9 cellular contexts compared by ENCODE assay signal in genomic region chr5:123421773-123422172, GRCh38. TPM values are rescaled to one million over a fixed set of nuclear protein-coding genes. Genes with fewer than 3 reads are reported as not detected.
A peak's percentile ranks its signal among the peaks of the same experiment; 100 is the strongest.
DNase-seq lines count a peak whose midpoint lies in the region; ATAC-seq, FAIRE-seq and TF ChIP-seq lines count a peak whose summit lies in the region.
"Had no signal": no experiment of that assay in that cellular context is flagged by ENCODE, and none has a peak within 500 bp of the region (broad histone marks: within the 10 kb centered on the region; RNA-seq: fewer than 3 reads in every experiment).

No MANE protein-coding gene starts in this region.

- H3K9ac ChIP-seq in BLaER1, result peak overlapping the region; percentile 90; the same call in 1 of the 2 replicates
- H3K9ac ChIP-seq in MM.1S (ENCODE audit: low read length), result peak overlapping the region; percentile 90; the same call in 1 of the 2 replicates

- intact Hi-C loops in esophagus muscularis mucosa (cut with DNase I) (loop anchor here (2.0 to 5.0 kb wide), 2 partner anchors 91 to 191 kb away; partner anchors contain the start of gene CSNK1G3), pancreas (cut with DNase I) (loop anchor here in 1 of 3 donors (10.0 kb wide), 1 partner anchor 93 kb away; the partner anchor contains the start of gene CSNK1G3)

- H3K4me1 ChIP-seq in BLaER1 (peaks cover 30% of the 10 kb centered on the region), MM.1S (ENCODE audit: low read length) (peaks cover 9% of the 10 kb centered on the region; the same call in 1 of the 2 replicates), esophagus muscularis mucosa (peaks cover 18 to 29% (median 22%) of the 10 kb centered on the region in 4 donors), pancreas (peaks cover 0 to 15% (median 9%) of the 10 kb centered on the region in 3 donors)

- H3K9me3 ChIP-seq in BLaER1 (no peaks in the 10 kb centered on the region), MM.1S (replicated peaks; ENCODE audit: insufficient read depth, low read length) (no peaks in the 10 kb centered on the region), esophagus muscularis mucosa (no peaks in the 10 kb centered on the region), pancreas (no peaks in the 10 kb centered on the region)

- no peak overlapping the region for H2AFZ ChIP-seq in MM.1S (ENCODE audit: low read length)

- peaks cover 20% of the 10 kb centered on the region for H3K36me3 ChIP-seq in BLaER1
- H3K36me3 ChIP-seq in MM.1S (replicated peaks; ENCODE audit: insufficient read depth, low read length), result no peaks in the 10 kb centered on the region; the same call in 1 of the 2 replicates
- H3K36me3 ChIP-seq in esophagus muscularis mucosa, result peaks cover 0 to 10% (median 3%) of the 10 kb centered on the region in 4 donors
- peaks cover 0 to 14% (median 0%) of the 10 kb centered on the region in 3 donors for H3K36me3 ChIP-seq in pancreas

- WGBS in esophagus muscularis mucosa, result 12% methylated on average over 2 of the region's 2 CpGs
- WGBS in pancreas, 2 donors, result 10 to 15% methylated on average over 2 of the region's 2 CpGs

- H3K4me3 ChIP-seq in BLaER1 (peak overlapping the region; percentile 91), MM.1S (ENCODE audit: low read length) (peak overlapping the region; percentile 94), esophagus muscularis mucosa (peak overlapping the region; percentile 74 to 99 (median 84)), pancreas (peak overlapping the region in 3 of 4 donors; percentile 54 to 99 (median 96))

- TF ChIP-seq EP300 in esophagus muscularis mucosa (IDR thresholded peaks at IDR 0.05), result no peak

- no peak for FAIRE-seq in pancreas (lab: Jason Lieb, UNC)

- peak overlapping the region; percentile 82 for H3K4me2 ChIP-seq in BLaER1
- peak overlapping the region; percentile 92 for H3K4me2 ChIP-seq in MM.1S (ENCODE audit: low read depth, low read length)

- no peaks in the 10 kb centered on the region for H3F3A ChIP-seq in MM.1S (ENCODE audit: insufficient read depth, low read length)

- no peak for TF ChIP-seq POLR2A in esophagus muscularis mucosa (IDR thresholded peaks at IDR 0.05; ENCODE audit: low read depth)

- H3K27me3 ChIP-seq in BLaER1, result no peaks in the 10 kb centered on the region
- H3K27me3 ChIP-seq in MM.1S (replicated peaks; ENCODE audit: insufficient read depth, low read length), result no peaks in the 10 kb centered on the region
- no peaks in the 10 kb centered on the region for H3K27me3 ChIP-seq in esophagus muscularis mucosa
- H3K27me3 ChIP-seq in pancreas, result no peaks in the 10 kb centered on the region

- H3K9me2 ChIP-seq in MM.1S (replicated peaks; ENCODE audit: insufficient read depth, low read length), result no peaks in the 10 kb centered on the region

- no peak for TF ChIP-seq CTCF in MM.1S (IDR thresholded peaks at IDR 0.05; ENCODE audit: low read length)
- TF ChIP-seq CTCF in esophagus muscularis mucosa (IDR thresholded peaks at IDR 0.05), result no peak
- TF ChIP-seq CTCF in pancreas (IDR thresholded peaks at IDR 0.05), result no peak

- H4K20me1 ChIP-seq in BLaER1 (no peaks in the 10 kb centered on the region), MM.1S (ENCODE audit: insufficient read depth, low read length) (no peaks in the 10 kb centered on the region)

- no peak for DNase-seq in MM.1S
- DNase-seq in esophagus muscularis mucosa (ENCODE audit: extremely low spot score), result no peak
- DNase-seq in pancreas, result no peak
- DNase-seq in activated T-cell treated with anti-CD3 and anti-CD28 coated beads, Interleukin-2, amount 50 U/mL, for 48 hours, result no peak
- DNase-seq in activated effector memory CD4-positive, alpha-beta T cell treated with Interleukin-2 at 50 U/mL for 16 hours, result no peak
- no peak for DNase-seq in mesenteric fat pad (ENCODE audit: low spot score)
- DNase-seq: KG1 had no signal

- peaks cover 18% of the 10 kb centered on the region for H3K79me2 ChIP-seq in MM.1S (ENCODE audit: low read length)

- ATAC-seq in pancreas (no peak), HG03039 (IDR thresholded peaks at IDR 0.05; ENCODE audit: unreplicated experiment) (no peak)

- H3K27ac ChIP-seq in BLaER1, result peak overlapping the region; percentile 90; the same call in 1 of the 2 replicates
- H3K27ac ChIP-seq in MM.1S (ENCODE audit: low read length), result no peak overlapping the region
- peak overlapping the region in 3 of 4 donors; percentile 86 to 98 (median 90) for H3K27ac ChIP-seq in esophagus muscularis mucosa (replicated peaks in 1 of 4)
- no peak overlapping the region for H3K27ac ChIP-seq in pancreas

RNA-seq across cellular contexts. Expression of gene CEP120, which starts 1.4 kb away (rescaled TPM):
- total RNA-seq in esophagus muscularis mucosa (10 to 100 TPM; 14.3 to 24.1 (median 15.8) TPM), pancreas (10 to 100 TPM in 3 of 6 donors, 1 to 10 TPM in 3; 8.9 to 12.7 (median 10.3) TPM), mesenteric fat pad (13.4 TPM)
- 1 to 10 TPM; 4.0 to 7.1 TPM for polyA plus RNA-seq in pancreas

Comparison
In these comparisons a context has a peak if more than half of its experiments do, and no peak if none do; other contexts are left out.
1. H3K27ac ChIP-seq: peak in BLaER1 (single experiment) and esophagus muscularis mucosa (3 of 4); none in MM.1S (single experiment) and pancreas (0 of 4).
2. Peak in every context shown above with its lines, with median percentiles within 50 percentile points of each other: H3K4me3 ChIP-seq.